Comparison of ENCODE assay signal across 8 cellular contexts in the genomic region with DNA sequence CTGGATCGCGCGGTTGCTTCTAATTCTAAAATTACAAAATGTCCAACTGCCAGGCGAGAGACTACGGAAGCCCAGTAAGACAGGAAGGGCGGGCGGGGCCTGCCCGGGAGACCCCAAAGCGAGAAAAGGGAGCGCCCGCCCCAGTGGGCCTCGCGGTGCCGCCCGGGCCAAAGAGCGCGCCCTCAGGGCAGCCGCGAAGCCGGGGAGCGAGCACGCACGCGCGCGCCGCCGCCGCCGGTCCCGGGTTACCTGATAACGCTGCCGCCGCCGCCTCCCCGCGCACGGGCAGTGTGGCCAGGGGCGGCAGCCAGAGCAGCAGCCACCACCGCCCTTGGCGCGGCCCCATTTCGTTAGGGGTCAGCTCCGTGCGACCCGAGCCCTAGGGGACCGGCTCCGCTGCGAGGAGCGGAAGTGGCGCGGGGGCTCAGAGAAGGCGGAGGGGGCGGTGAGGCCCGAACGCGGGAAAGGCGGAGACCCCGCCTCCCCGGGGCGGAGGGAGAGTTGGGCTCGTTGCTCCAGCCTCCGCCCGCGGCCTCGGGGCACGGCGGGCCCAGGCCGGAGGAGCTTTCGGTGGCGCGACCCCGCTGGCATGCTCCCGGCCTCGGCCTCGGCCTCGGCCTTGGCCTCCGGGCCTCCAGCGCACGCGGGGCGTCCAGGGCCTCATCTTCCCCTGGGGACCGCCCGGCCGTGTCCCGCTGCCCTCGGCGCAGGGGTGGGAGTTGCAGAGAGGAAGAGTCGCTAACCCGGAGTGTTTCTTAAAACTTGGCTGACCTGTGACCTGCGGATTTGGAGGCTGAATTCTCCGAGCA. TPM values are rescaled to one million over a fixed set of nuclear protein-coding genes. Genes with fewer than 3 reads are reported as not detected.
A peak's percentile ranks its signal among the peaks of the same experiment; 100 is the strongest.
DNase-seq lines count a peak whose midpoint lies in the region; ATAC-seq, FAIRE-seq and TF ChIP-seq lines count a peak whose summit lies in the region.

A gene with protein sequence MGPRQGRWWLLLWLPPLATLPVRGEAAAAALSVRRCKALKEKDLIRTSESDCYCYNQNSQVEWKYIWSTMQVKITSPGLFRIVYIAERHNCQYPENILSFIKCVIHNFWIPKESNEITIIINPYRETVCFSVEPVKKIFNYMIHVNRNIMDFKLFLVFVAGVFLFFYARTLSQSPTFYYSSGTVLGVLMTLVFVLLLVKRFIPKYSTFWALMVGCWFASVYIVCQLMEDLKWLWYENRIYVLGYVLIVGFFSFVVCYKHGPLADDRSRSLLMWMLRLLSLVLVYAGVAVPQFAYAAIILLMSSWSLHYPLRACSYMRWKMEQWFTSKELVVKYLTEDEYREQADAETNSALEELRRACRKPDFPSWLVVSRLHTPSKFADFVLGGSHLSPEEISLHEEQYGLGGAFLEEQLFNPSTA (minus strand): TSS at position 413 of the 809 bp plus-strand sequence. CDS start 67 bp downstream, at position 346.

- TF ChIP-seq CTCF in natural killer cell (IDR thresholded peaks at IDR 0.05): no peak

- no peak for FAIRE-seq in RCC 7860 (lab: Jason Lieb, UNC)

- intact Hi-C loops in activated T-helper 1 cell treated with anti-CD3 and anti-CD28 coated beads, Interleukin-12 subunit alpha, Interleukin-12 subunit beta, Interleukin-2, Interleukin-4 antibody, amounts not matched to agents 30 ng/mL and 10 ng/mL and 1 ng/mL, durations not matched to agents 14 hours and 24 hours and 36 hours (cut with micrococcal nuclease): loop anchor here (1.0 to 10.0 kb wide), 13 partner anchors 18 to 1143 kb away; a partner anchor contains a TSS
- intact Hi-C loops in natural killer cell (cut with micrococcal nuclease): loop anchor here (1.0 to 10.0 kb wide), 6 partner anchors 18 to 750 kb away; a partner anchor contains a TSS

- H3K36me3 Mint-ChIP-seq in activated T-helper 1 cell treated with anti-CD3 and anti-CD28 coated beads, Interleukin-12 subunit alpha, Interleukin-12 subunit beta, Interleukin-2, Interleukin-4 antibody, amounts not matched to agents 30 ng/mL and 10 ng/mL and 1 ng/mL, durations not matched to agents 14 hours and 24 hours and 36 hours (ENCODE audit: low read depth): peaks cover 26% of the 10 kb centered on the region
- peaks cover 17% of the 10 kb centered on the region for H3K36me3 Mint-ChIP-seq in natural killer cell
- H3K36me3 Mint-ChIP-seq in stimulated activated naive CD8-positive, alpha-beta T cell treated with anti-CD3 and anti-CD28 coated beads, Interleukin-15, Interleukin-2, amounts not matched to agents 100 ng/mL and 50 ng/mL, for 24 hours (ENCODE audit: low read depth): peaks cover 37% of the 10 kb centered on the region

- H3K9me3 Mint-ChIP-seq in activated T-helper 1 cell treated with anti-CD3 and anti-CD28 coated beads, Interleukin-12 subunit alpha, Interleukin-12 subunit beta, Interleukin-2, Interleukin-4 antibody, amounts not matched to agents 30 ng/mL and 10 ng/mL and 1 ng/mL, durations not matched to agents 14 hours and 24 hours and 36 hours: peaks cover 31% of the 10 kb centered on the region
- H3K9me3 Mint-ChIP-seq in natural killer cell: peaks cover 2 to 6% of the 10 kb centered on the region in 2 donors
- peaks cover 23% of the 10 kb centered on the region for H3K9me3 Mint-ChIP-seq in stimulated activated naive CD8-positive, alpha-beta T cell treated with anti-CD3 and anti-CD28 coated beads, Interleukin-15, Interleukin-2, amounts not matched to agents 100 ng/mL and 50 ng/mL, for 24 hours

- DNase-seq in DMS 273 treated with DMSO at 0.1 percent for 48 hours (lab: John Stamatoyannopoulos, UW) (peak; percentile 49), HUDEP-2 (lab: John Stamatoyannopoulos, UW; ENCODE audit: unreplicated experiment in 76 of 76) (peak in 74 of 76 experiments; percentile 7 to 90 (median 72)), RCC 7860 (ENCODE audit: low spot score) (peak; percentile 55), fibroblast of peridontal ligament (ENCODE audit: extremely low read depth) (peak; percentile 42), natural killer cell (peak; percentile 85)
- peak; percentile 82 for DNase-seq in activated T-helper 1 cell treated with anti-CD3 and anti-CD28 coated beads, Interleukin-12 subunit alpha, Interleukin-12 subunit beta, Interleukin-2, Interleukin-4 antibody, amounts not matched to agents 30 ng/mL and 10 ng/mL and 1 ng/mL, durations not matched to agents 14 hours and 24 hours and 36 hours (ENCODE audit: low spot score)

- ATAC-seq in GM21390 (IDR thresholded peaks at IDR 0.05; ENCODE audit: unreplicated experiment) (peak; percentile 70), natural killer cell (peak; percentile 78 to 92 (median 83))

- H3K27me3 Mint-ChIP-seq in activated T-helper 1 cell treated with anti-CD3 and anti-CD28 coated beads, Interleukin-12 subunit alpha, Interleukin-12 subunit beta, Interleukin-2, Interleukin-4 antibody, amounts not matched to agents 30 ng/mL and 10 ng/mL and 1 ng/mL, durations not matched to agents 14 hours and 24 hours and 36 hours (ENCODE audit: insufficient read depth): no peaks in the 10 kb centered on the region
- H3K27me3 Mint-ChIP-seq in natural killer cell (ENCODE audit: low read depth in 2 of 2): no peaks in the 10 kb centered on the region
- H3K27me3 Mint-ChIP-seq in stimulated activated naive CD8-positive, alpha-beta T cell treated with anti-CD3 and anti-CD28 coated beads, Interleukin-15, Interleukin-2, amounts not matched to agents 100 ng/mL and 50 ng/mL, for 24 hours: no peaks in the 10 kb centered on the region

- peak within 1 kb of the TSS; percentile 99 for H3K27ac Mint-ChIP-seq in activated T-helper 1 cell treated with anti-CD3 and anti-CD28 coated beads, Interleukin-12 subunit alpha, Interleukin-12 subunit beta, Interleukin-2, Interleukin-4 antibody, amounts not matched to agents 30 ng/mL and 10 ng/mL and 1 ng/mL, durations not matched to agents 14 hours and 24 hours and 36 hours
- H3K27ac Mint-ChIP-seq in natural killer cell: peak within 1 kb of the TSS; percentile 98 to 99
- H3K27ac Mint-ChIP-seq in stimulated activated naive CD8-positive, alpha-beta T cell treated with anti-CD3 and anti-CD28 coated beads, Interleukin-15, Interleukin-2, amounts not matched to agents 100 ng/mL and 50 ng/mL, for 24 hours: peak within 1 kb of the TSS; percentile 99

- peaks cover 57% of the 10 kb centered on the region for H3K4me1 Mint-ChIP-seq in activated T-helper 1 cell treated with anti-CD3 and anti-CD28 coated beads, Interleukin-12 subunit alpha, Interleukin-12 subunit beta, Interleukin-2, Interleukin-4 antibody, amounts not matched to agents 30 ng/mL and 10 ng/mL and 1 ng/mL, durations not matched to agents 14 hours and 24 hours and 36 hours (ENCODE audit: low read depth)
- peaks cover 44 to 45% of the 10 kb centered on the region in 2 donors for H3K4me1 Mint-ChIP-seq in natural killer cell
- peaks cover 62% of the 10 kb centered on the region for H3K4me1 Mint-ChIP-seq in stimulated activated naive CD8-positive, alpha-beta T cell treated with anti-CD3 and anti-CD28 coated beads, Interleukin-15, Interleukin-2, amounts not matched to agents 100 ng/mL and 50 ng/mL, for 24 hours (ENCODE audit: low read depth)

- peak within 1 kb of the TSS; percentile 95 for H3K4me3 Mint-ChIP-seq in activated T-helper 1 cell treated with anti-CD3 and anti-CD28 coated beads, Interleukin-12 subunit alpha, Interleukin-12 subunit beta, Interleukin-2, Interleukin-4 antibody, amounts not matched to agents 30 ng/mL and 10 ng/mL and 1 ng/mL, durations not matched to agents 14 hours and 24 hours and 36 hours
- H3K4me3 Mint-ChIP-seq in natural killer cell: peak within 1 kb of the TSS; percentile 97
- H3K4me3 Mint-ChIP-seq in stimulated activated naive CD8-positive, alpha-beta T cell treated with anti-CD3 and anti-CD28 coated beads, Interleukin-15, Interleukin-2, amounts not matched to agents 100 ng/mL and 50 ng/mL, for 24 hours: peak within 1 kb of the TSS; percentile 96

RNA-seq across cellular contexts. Expression of the gene that starts here (rescaled TPM):
- total RNA-seq in activated T-helper 1 cell treated with anti-CD3 and anti-CD28 coated beads, Interleukin-12 subunit alpha, Interleukin-12 subunit beta, Interleukin-2, Interleukin-4 antibody, amounts not matched to agents 30 ng/mL and 10 ng/mL and 1 ng/mL, durations not matched to agents 14 hours and 24 hours and 36 hours: 11.7 and 13.6 TPM in 2 replicates
- 10 to 100 TPM; 17.2 to 21.0 (median 18.3) TPM for total RNA-seq in natural killer cell

Comparison
In these comparisons a context has a peak if more than half of its experiments do, and no peak if none do; other contexts are left out.
1. Peak in every context shown above with its lines: DNase-seq and ATAC-seq.